ENCODE assay signal across 16 cellular contexts in genomic region chr5:16612007-16612406, GRCh38. TPM values are rescaled to one million over a fixed set of nuclear protein-coding genes. Genes with fewer than 3 reads are reported as not detected.
"Had no signal": no experiment of that assay in that cellular context is flagged by ENCODE, and none has a peak within 500 bp of the region (broad histone marks: within the 10 kb centered on the region; RNA-seq: fewer than 3 reads in every experiment).

No MANE protein-coding gene starts in this region.

- H3K9me3 Mint-ChIP-seq: memory B cell had no signal

- H3K27ac ChIP-seq: brain microvascular endothelial cell, ovary, right lobe of liver, thoracic aorta, upper lobe of left lung had no signal

- H3K27me3 Mint-ChIP-seq: activated CD8-positive, alpha-beta memory T cell treated with anti-CD3 and anti-CD28 coated beads, Interleukin-2, amount 10 ng/mL, durations not matched to agents 7 days and 5 days had no signal

- H3K27ac Mint-ChIP-seq: activated CD8-positive, alpha-beta memory T cell treated with anti-CD3 and anti-CD28 coated beads, Interleukin-2, amount 10 ng/mL, durations not matched to agents 7 days and 5 days; memory B cell had no signal

- DNase-seq: activated CD8-positive, alpha-beta memory T cell treated with anti-CD3 and anti-CD28 coated beads, Interleukin-2, amount 10 ng/mL, durations not matched to agents 7 days and 5 days; activated effector memory CD4-positive, alpha-beta T cell treated with anti-CD3 and anti-CD28 coated beads, Interleukin-2, amount 50 U/mL, for 16 hours; aorta; brain microvascular endothelial cell; central memory CD4-positive, alpha-beta T cell; dorsolateral prefrontal cortex; left ventricle myocardium superior; ovary; right lobe of liver; small intestine; stimulated activated CD4-positive, alpha-beta T cell treated with anti-CD3 and anti-CD28 coated beads, Interleukin-15, amount 100 ng/mL, for 24 hours; stimulated activated CD4-positive, alpha-beta T cell treated with anti-CD3 and anti-CD28 coated beads, Interleukin-4, amount 100 ng/mL, for 1 hour; upper lobe of left lung had no signal

- H3K36me3 ChIP-seq: brain microvascular endothelial cell, ovary, right lobe of liver, thoracic aorta, upper lobe of left lung had no signal

- ATAC-seq: activated CD8-positive, alpha-beta memory T cell treated with anti-CD3 and anti-CD28 coated beads, Interleukin-2, amount 10 ng/mL, durations not matched to agents 7 days and 5 days; left ventricle myocardium superior; right lobe of liver had no signal

- H3K4me3 ChIP-seq: dorsolateral prefrontal cortex, ovary, right lobe of liver, thoracic aorta, upper lobe of left lung had no signal

- H3K4me3 Mint-ChIP-seq: activated CD8-positive, alpha-beta memory T cell treated with anti-CD3 and anti-CD28 coated beads, Interleukin-2, amount 10 ng/mL, durations not matched to agents 7 days and 5 days; memory B cell had no signal

- H3K27me3 ChIP-seq: dorsolateral prefrontal cortex, ovary, right lobe of liver, upper lobe of left lung had no signal

- H3K9me3 ChIP-seq: ovary, right lobe of liver, thoracic aorta, upper lobe of left lung had no signal

RNA-seq across cellular contexts. Expression of gene RETREG1, which starts 4.8 kb away (rescaled TPM):
- total RNA-seq: glomerular endothelial cell had no signal
